In the genomic region with DNA sequence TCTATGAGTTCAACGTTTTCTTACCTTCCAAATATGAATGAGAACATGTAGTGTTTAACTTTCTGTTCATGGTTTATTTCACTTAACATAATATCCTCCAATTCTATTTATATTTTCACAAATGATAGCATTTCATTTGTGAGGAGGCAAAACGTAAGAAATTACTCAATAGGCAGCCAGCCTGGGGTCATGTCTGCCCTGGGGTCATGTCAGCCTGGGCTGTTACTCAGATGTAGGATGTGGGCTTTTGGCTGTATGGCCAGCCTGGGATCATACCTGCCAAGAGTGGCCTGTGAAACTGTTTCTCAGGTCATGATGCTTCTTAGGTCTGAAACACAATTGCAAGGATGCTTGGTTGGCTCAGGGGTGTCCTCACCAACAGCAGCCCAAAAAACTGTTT, we compare ENCODE assay signal across 9 cellular contexts.
"Had no signal": no experiment of that assay in that cellular context is flagged by ENCODE, and none has a peak within 500 bp of the region (broad histone marks: within the 10 kb centered on the region; RNA-seq: fewer than 3 reads in every experiment).

No MANE protein-coding gene starts in this region.

- H3K4me3 ChIP-seq: GM23248, GM23338, HAP-1 had no signal

- H3K4me2 ChIP-seq: GM23338 had no signal

- H3K4me1 Mint-ChIP-seq: GM23338, H9 had no signal

- H3K9me3 ChIP-seq: HAP-1 had no signal

- H3K4me3 Mint-ChIP-seq: GM23338, H9, HFFc6 had no signal

- H3K9ac ChIP-seq: GM23248 had no signal

- H3K4me1 ChIP-seq: HAP-1 had no signal

- DNase-seq: GM23248, GOT3, H7, H9, HCEC 1CT, HFFc6 had no signal

- H2AFZ ChIP-seq: GM23248, GM23338 had no signal

- ATAC-seq: GM23338, HCT116 had no signal

- H3K36me3 ChIP-seq: HAP-1 had no signal

- H3K27ac Mint-ChIP-seq: GM23338, H9, HFFc6 had no signal

- H3K27ac ChIP-seq: GM23248 had no signal
